28 cellular contexts compared by ENCODE assay signal in the genomic region with DNA sequence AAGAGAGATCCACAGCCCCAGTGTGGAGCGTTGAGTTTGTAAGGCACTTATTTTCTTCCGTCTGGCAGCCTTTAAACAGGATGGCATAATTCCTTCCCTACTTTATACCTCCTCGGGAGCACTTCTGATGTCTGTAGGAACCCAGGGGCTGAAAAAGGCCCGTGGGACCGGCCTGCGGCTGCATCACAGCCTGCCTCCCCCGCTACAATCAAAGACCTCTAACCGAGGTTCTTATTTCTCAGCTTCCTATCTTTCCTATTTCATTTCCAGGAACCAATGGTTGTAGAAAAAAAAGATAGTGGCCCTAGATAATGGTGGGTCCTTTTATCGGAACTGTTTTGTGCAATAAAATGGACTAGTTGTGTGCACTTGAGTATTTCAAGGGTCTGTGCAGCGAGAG.
"Had no signal": no experiment of that assay in that cellular context is flagged by ENCODE, and none has a peak within 500 bp of the region (broad histone marks: within the 10 kb centered on the region; RNA-seq: fewer than 3 reads in every experiment).

No MANE protein-coding gene starts in this region.

- H3K27me3 ChIP-seq: breast epithelium, esophagus squamous epithelium, ovary, uterus had no signal

- ATAC-seq: activated CD8-positive, alpha-beta T cell treated with anti-CD3 and anti-CD28 coated beads for 36 hours; activated naive CD8-positive, alpha-beta T cell treated with anti-CD3 and anti-CD28 coated beads, Interleukin-2, amount 50 U/mL, for 24 hours; activated T-cell treated with anti-CD3 and anti-CD28 coated beads, Interleukin-2, amount 50 U/mL, for 4 hours; activated T-helper 17 cell treated with anti-CD3 and anti-CD28 coated beads, Interleukin-2, amount 50 U/mL, for 72 hours; left ventricle myocardium superior; sciatic nerve; stimulated activated effector memory CD8-positive, alpha-beta T cell treated with anti-CD3 and anti-CD28 coated beads, Interleukin-12 subunit alpha, Interleukin-12 subunit beta, amount 100 ng/mL, for 72 hours; T-helper 17 cell had no signal

- H3K4me3 ChIP-seq: breast epithelium, esophagus squamous epithelium, ovary, thoracic aorta, uterus had no signal

- H3K36me3 ChIP-seq: breast epithelium, esophagus squamous epithelium, ovary, thoracic aorta, uterus had no signal

- H3K4me1 Mint-ChIP-seq: activated naive CD4-positive, alpha-beta T cell treated with anti-CD3 and anti-CD28 coated beads, Interleukin-2, amount 50 U/mL, for 24 hours; activated T-helper 17 cell treated with anti-CD3 and anti-CD28 coated beads, Interleukin-2, amount 50 U/mL, for 72 hours; stimulated activated effector memory CD8-positive, alpha-beta T cell treated with anti-CD3 and anti-CD28 coated beads, Interleukin-12 subunit alpha, Interleukin-12 subunit beta, amount 100 ng/mL, for 72 hours; T-helper 17 cell had no signal

- H3K4me1 ChIP-seq: uterus had no signal

- H3K9me3 ChIP-seq: breast epithelium, esophagus squamous epithelium, ovary, thoracic aorta, uterus had no signal

- DNase-seq: activated B cell treated with CpG ODN at 0.5 μM for 24 hours; activated CD4-positive, alpha-beta T cell treated with anti-CD3 and anti-CD28 coated beads, Interleukin-2, amount 50 U/mL, for 1 hour; activated CD8-positive, alpha-beta T cell treated with anti-CD3 and anti-CD28 coated beads for 36 hours; activated naive CD8-positive, alpha-beta T cell treated with anti-CD3 and anti-CD28 coated beads, Interleukin-2, amount 50 U/mL, for 24 hours; activated T-cell treated with anti-CD3 and anti-CD28 coated beads, Interleukin-2, amount 50 U/mL, for 4 hours; amygdala; central memory CD4-positive, alpha-beta T cell; dermis blood vessel endothelial cell; effector CD4-positive, alpha-beta T cell; esophagus squamous epithelium; foreskin melanocyte; left ventricle myocardium superior; mammary epithelial cell; small intestine; stimulated activated CD4-positive, alpha-beta T cell treated with anti-CD3 and anti-CD28 coated beads, Interleukin-4, amount 100 ng/mL, for 24 hours; T-helper 17 cell; trophoblast cell; uterus had no signal

- H3K27ac ChIP-seq: breast epithelium, epithelial cell of prostate, esophagus squamous epithelium, ovary, thoracic aorta, uterus had no signal

- H3K4me3 Mint-ChIP-seq: activated B cell treated with CpG ODN at 0.5 μM for 24 hours; activated CD8-positive, alpha-beta T cell treated with anti-CD3 and anti-CD28 coated beads for 36 hours; activated naive CD4-positive, alpha-beta T cell treated with anti-CD3 and anti-CD28 coated beads, Interleukin-2, amount 50 U/mL, for 24 hours; activated naive CD8-positive, alpha-beta T cell treated with anti-CD3 and anti-CD28 coated beads, Interleukin-2, amount 50 U/mL, for 24 hours; activated T-cell treated with anti-CD3 and anti-CD28 coated beads, Interleukin-2, amount 50 U/mL, for 4 hours; activated T-helper 17 cell treated with anti-CD3 and anti-CD28 coated beads, Interleukin-2, amount 50 U/mL, for 72 hours; stimulated activated effector memory CD8-positive, alpha-beta T cell treated with anti-CD3 and anti-CD28 coated beads, Interleukin-12 subunit alpha, Interleukin-12 subunit beta, amount 100 ng/mL, for 72 hours; stimulated activated naive CD8-positive, alpha-beta T cell treated with anti-CD3 and anti-CD28 coated beads, Interleukin-15, Interleukin-2, amounts not matched to agents 100 ng/mL and 50 ng/mL, for 24 hours; T-helper 17 cell had no signal

- H3K27ac Mint-ChIP-seq: activated B cell treated with CpG ODN at 0.5 μM for 24 hours; activated CD8-positive, alpha-beta T cell treated with anti-CD3 and anti-CD28 coated beads for 36 hours; activated naive CD4-positive, alpha-beta T cell treated with anti-CD3 and anti-CD28 coated beads, Interleukin-2, amount 50 U/mL, for 24 hours; activated naive CD8-positive, alpha-beta T cell treated with anti-CD3 and anti-CD28 coated beads, Interleukin-2, amount 50 U/mL, for 24 hours; activated T-helper 17 cell treated with anti-CD3 and anti-CD28 coated beads, Interleukin-2, amount 50 U/mL, for 72 hours; progenitor cell of endocrine pancreas; stimulated activated effector memory CD8-positive, alpha-beta T cell treated with anti-CD3 and anti-CD28 coated beads, Interleukin-12 subunit alpha, Interleukin-12 subunit beta, amount 100 ng/mL, for 72 hours; stimulated activated naive CD8-positive, alpha-beta T cell treated with anti-CD3 and anti-CD28 coated beads, Interleukin-15, Interleukin-2, amounts not matched to agents 100 ng/mL and 50 ng/mL, for 24 hours; T-helper 17 cell had no signal

- H3K36me3 Mint-ChIP-seq: stimulated activated effector memory CD8-positive, alpha-beta T cell treated with anti-CD3 and anti-CD28 coated beads, Interleukin-12 subunit alpha, Interleukin-12 subunit beta, amount 100 ng/mL, for 72 hours had no signal

- H3K9me3 Mint-ChIP-seq: activated B cell treated with CpG ODN at 0.5 μM for 24 hours; activated CD8-positive, alpha-beta T cell treated with anti-CD3 and anti-CD28 coated beads for 36 hours; activated naive CD4-positive, alpha-beta T cell treated with anti-CD3 and anti-CD28 coated beads, Interleukin-2, amount 50 U/mL, for 24 hours; activated naive CD8-positive, alpha-beta T cell treated with anti-CD3 and anti-CD28 coated beads, Interleukin-2, amount 50 U/mL, for 24 hours; activated T-cell treated with anti-CD3 and anti-CD28 coated beads, Interleukin-2, amount 50 U/mL, for 4 hours; activated T-helper 17 cell treated with anti-CD3 and anti-CD28 coated beads, Interleukin-2, amount 50 U/mL, for 72 hours; stimulated activated effector memory CD8-positive, alpha-beta T cell treated with anti-CD3 and anti-CD28 coated beads, Interleukin-12 subunit alpha, Interleukin-12 subunit beta, amount 100 ng/mL, for 72 hours; stimulated activated naive CD8-positive, alpha-beta T cell treated with anti-CD3 and anti-CD28 coated beads, Interleukin-15, Interleukin-2, amounts not matched to agents 100 ng/mL and 50 ng/mL, for 24 hours had no signal
